Comparison of ENCODE assay signal across 13 cellular contexts in genomic region chr2:60868589-60869273, GRCh38. TPM values are rescaled to one million over a fixed set of nuclear protein-coding genes. Genes with fewer than 3 reads are reported as not detected.
DNase-seq lines count a peak whose midpoint lies in the region; ATAC-seq, FAIRE-seq and TF ChIP-seq lines count a peak whose summit lies in the region.
"Had no signal": no experiment of that assay in that cellular context is flagged by ENCODE, and none has a peak within 500 bp of the region (broad histone marks: within the 10 kb centered on the region; RNA-seq: fewer than 3 reads in every experiment).

No MANE protein-coding gene starts in this region.

- intact Hi-C loops in K562 (cut with micrococcal nuclease): no loop called here

- H3K9ac ChIP-seq in OCI-LY1 (ENCODE audit: low read length) (no peak overlapping the region), K562 (ENCODE audit: insufficient read depth in 1 of 2, low read depth in 2 of 2, low read length in 2 of 2) (no peak overlapping the region)
- H3K9ac ChIP-seq: KMS-11, neural progenitor cell had no signal

- H3F3A ChIP-seq in OCI-LY1 (ENCODE audit: insufficient read depth, low read length): no peaks in the 10 kb centered on the region

- H3K27me3 ChIP-seq in OCI-LY1 (ENCODE audit: insufficient read depth, low read length): no peaks in the 10 kb centered on the region
- no peaks in the 10 kb centered on the region for H3K27me3 ChIP-seq in K562 (ENCODE audit: control insufficient read depth in 2 of 2, insufficient read depth in 2 of 2, low read length in 2 of 2)
- no peaks in the 10 kb centered on the region for H3K27me3 ChIP-seq in hepatocyte
- H3K27me3 ChIP-seq: neural progenitor cell had no signal

- H3K4me3 ChIP-seq in OCI-LY1 (ENCODE audit: low read depth, low read length, poor library complexity, severe bottlenecking) (no peak overlapping the region), K562 (no peak overlapping the region), hepatocyte (no peak overlapping the region)
- H3K4me3 ChIP-seq: coronary artery, GM23338, neural progenitor cell had no signal

- peaks cover 5% of the 10 kb centered on the region; the same call in 1 of the 2 replicates for H3K36me3 ChIP-seq in OCI-LY1 (ENCODE audit: insufficient read depth, low read length)
- no peaks in the 10 kb centered on the region for H3K36me3 ChIP-seq in K562 (ENCODE audit: control insufficient read depth, insufficient read depth, low read length)
- no peaks in the 10 kb centered on the region for H3K36me3 ChIP-seq in hepatocyte (replicated peaks; ENCODE audit: insufficient read depth, low read depth)
- H3K36me3 ChIP-seq: neural progenitor cell had no signal

- no peak for TF ChIP-seq RAD21 in K562 (CRISPR knock-in tag; conservative IDR thresholded peaks at IDR 0.05 in 1 of 2, IDR thresholded peaks at IDR 0.05 in 1 of 2)

- 49% methylated on average over 6 of the region's 6 CpGs for WGBS in K562 (ENCODE audit: insufficient coverage, low coverage, missing lambda C conversion rate)
- WGBS in hepatocyte (ENCODE audit: low lambda C conversion rate, missing lambda C conversion rate): 90% methylated on average over 6 of the region's 6 CpGs

- FAIRE-seq in K562 (lab: Jason Lieb, UNC): no peak

- no TSS peak for BruUV-seq in K562 (replicated peaks; lab: Mats Ljungman, UMichigan)

- H3K79me2 ChIP-seq in OCI-LY1 (ENCODE audit: insufficient read depth, low read length) (no peaks in the 10 kb centered on the region), K562 (ENCODE audit: control insufficient read depth, insufficient read depth, low read length) (no peaks in the 10 kb centered on the region), hepatocyte (no peaks in the 10 kb centered on the region)

- H2AFZ ChIP-seq in OCI-LY1 (ENCODE audit: low read length): no peak overlapping the region
- peak overlapping the region; percentile 23; the same call in 1 of the 2 replicates for H2AFZ ChIP-seq in K562 (ENCODE audit: low read depth, low read length)
- H2AFZ ChIP-seq in hepatocyte: no peak overlapping the region
- H2AFZ ChIP-seq: GM23338, neural progenitor cell had no signal

- H4K20me1 ChIP-seq in OCI-LY1 (ENCODE audit: insufficient read depth, low read length) (no peaks in the 10 kb centered on the region), K562 (replicated peaks; ENCODE audit: control insufficient read depth, insufficient read depth, low read length) (no peaks in the 10 kb centered on the region), hepatocyte (ENCODE audit: insufficient read depth, poor library complexity, severe bottlenecking) (no peaks in the 10 kb centered on the region)

- ATAC-seq in K562: peak; percentile 35; the same call in 1 of the 3 replicates
- no peak for ATAC-seq in stimulated activated effector memory CD8-positive, alpha-beta T cell treated with anti-CD3 and anti-CD28 coated beads, Interleukin-12 subunit alpha, Interleukin-12 subunit beta, amount 100 ng/mL, for 72 hours
- no peak for ATAC-seq in GM21447 (IDR thresholded peaks at IDR 0.05; ENCODE audit: unreplicated experiment)
- ATAC-seq: GM23338 had no signal

- no peak for TF ChIP-seq EP300 in K562 (IDR thresholded peaks at IDR 0.05; ENCODE audit: low read length)

- H3K4me1 ChIP-seq in OCI-LY1 (ENCODE audit: insufficient read depth, low read length, severe bottlenecking): peaks cover 45% of the 10 kb centered on the region
- no peaks in the 10 kb centered on the region for H3K4me1 ChIP-seq in K562 (replicated peaks in 1 of 2; ENCODE audit: control insufficient read depth in 2 of 2, insufficient read depth in 2 of 2, low read length in 2 of 2)
- no peaks in the 10 kb centered on the region for H3K4me1 ChIP-seq in hepatocyte (ENCODE audit: insufficient read depth)
- H3K4me1 ChIP-seq: Caco-2, neural progenitor cell had no signal

- H3K9me1 ChIP-seq in K562 (ENCODE audit: control insufficient read depth, insufficient read depth, low read length): no peaks in the 10 kb centered on the region

- H3K9me3 ChIP-seq in OCI-LY1 (ENCODE audit: low read length): peaks cover 12% of the 10 kb centered on the region; the same call in 1 of the 2 replicates
- no peaks in the 10 kb centered on the region for H3K9me3 ChIP-seq in K562 (replicated peaks; ENCODE audit: control insufficient read depth, insufficient read depth, low read depth, low read length)
- H3K9me3 ChIP-seq in hepatocyte (ENCODE audit: low read depth): no peaks in the 10 kb centered on the region

- TF ChIP-seq CTCF in OCI-LY1 (IDR thresholded peaks at IDR 0.05; ENCODE audit: low read length) (no peak), K562 (IDR thresholded peaks at IDR 0.05 in 2 of 3, conservative IDR thresholded peaks at IDR 0.05 in 1 of 3; ENCODE audit: insufficient read depth in 2 of 3, low read depth in 1 of 3, low read length in 3 of 3) (no peak), hepatocyte (IDR thresholded peaks at IDR 0.05; ENCODE audit: poor library complexity) (no peak)

- H3K9me2 ChIP-seq in OCI-LY1 (ENCODE audit: low read depth, low read length): no peaks in the 10 kb centered on the region
- no peaks in the 10 kb centered on the region for H3K9me2 ChIP-seq in hepatocyte (replicated peaks; ENCODE audit: insufficient read depth)

- TF ChIP-seq POLR2A in K562 (conservative IDR thresholded peaks at IDR 0.05): no peak

- CTCF ChIA-PET in K562 (lab: Yijun Ruan, JAX; ENCODE audit: low intra/inter-chr PET ratio): no interaction called here

- H3K36me3 Mint-ChIP-seq in stimulated activated effector memory CD8-positive, alpha-beta T cell treated with anti-CD3 and anti-CD28 coated beads, Interleukin-12 subunit alpha, Interleukin-12 subunit beta, amount 100 ng/mL, for 72 hours: no peaks in the 10 kb centered on the region
- H3K36me3 Mint-ChIP-seq: neural progenitor cell had no signal

- in situ Hi-C loops in K562 (cut with MboI): no loop called here

- POLR2A ChIA-PET in K562 (lab: Yijun Ruan, JAX): interaction anchor here (1.7 kb wide), 1 partner anchor 13 kb away, joined by 10 read pairs; the partner anchor contains the start of gene REL

- peaks cover 32% of the 10 kb centered on the region for H3K4me1 Mint-ChIP-seq in stimulated activated effector memory CD8-positive, alpha-beta T cell treated with anti-CD3 and anti-CD28 coated beads, Interleukin-12 subunit alpha, Interleukin-12 subunit beta, amount 100 ng/mL, for 72 hours
- H3K4me1 Mint-ChIP-seq: GM23338, neural progenitor cell had no signal

- H3K4me2 ChIP-seq in OCI-LY1 (ENCODE audit: low read length): no peak overlapping the region
- no peak overlapping the region for H3K4me2 ChIP-seq in K562 (ENCODE audit: insufficient read depth, low read length)
- no peak overlapping the region for H3K4me2 ChIP-seq in hepatocyte
- H3K4me2 ChIP-seq: GM23338, KMS-11, neural progenitor cell had no signal

- peak overlapping the region; percentile 83 for H3K27ac ChIP-seq in OCI-LY1 (ENCODE audit: low read depth, low read length, poor library complexity, severe bottlenecking)
- no peak overlapping the region for H3K27ac ChIP-seq in K562 (ENCODE audit: extremely low read depth, low read depth, low read length)
- no peak overlapping the region for H3K27ac ChIP-seq in hepatocyte
- H3K27ac ChIP-seq: KMS-11, neural progenitor cell had no signal

- DNase-seq in activated CD8-positive, alpha-beta memory T cell treated with anti-CD3 and anti-CD28 coated beads for 24 hours: peak; percentile 43
- DNase-seq in activated CD8-positive, alpha-beta memory T cell treated with anti-CD3 and anti-CD28 coated beads, Interleukin-2, amount 50 U/mL, for 4 hours: no peak
- DNase-seq in K562 (ENCODE audit: extremely low read depth in 1 of 4, low spot score in 3 of 4) (no peak), hepatocyte (ENCODE audit: low spot score) (no peak), anterior cingulate cortex (lab: John Stamatoyannopoulos, UW) (no peak)
- DNase-seq in stimulated activated effector memory CD8-positive, alpha-beta T cell treated with anti-CD3 and anti-CD28 coated beads, Interleukin-12 subunit alpha, Interleukin-12 subunit beta, amount 100 ng/mL, for 72 hours (ENCODE audit: low spot score in 2 of 2): no peak
- DNase-seq: Caco-2 had no signal

- H3K27ac Mint-ChIP-seq in stimulated activated effector memory CD8-positive, alpha-beta T cell treated with anti-CD3 and anti-CD28 coated beads, Interleukin-12 subunit alpha, Interleukin-12 subunit beta, amount 100 ng/mL, for 72 hours: peak overlapping the region; percentile 85
- H3K27ac Mint-ChIP-seq: GM23338, neural progenitor cell had no signal

- peaks cover 9% of the 10 kb centered on the region for H3K9me3 Mint-ChIP-seq in stimulated activated effector memory CD8-positive, alpha-beta T cell treated with anti-CD3 and anti-CD28 coated beads, Interleukin-12 subunit alpha, Interleukin-12 subunit beta, amount 100 ng/mL, for 72 hours
- H3K9me3 Mint-ChIP-seq: GM23338, neural progenitor cell had no signal

- no peak overlapping the region for H3K4me3 Mint-ChIP-seq in stimulated activated effector memory CD8-positive, alpha-beta T cell treated with anti-CD3 and anti-CD28 coated beads, Interleukin-12 subunit alpha, Interleukin-12 subunit beta, amount 100 ng/mL, for 72 hours
- H3K4me3 Mint-ChIP-seq: GM23338, neural progenitor cell had no signal

TF ChIP-seq in K562, 482 proteins besides CTCF, POLR2A, EP300 and RAD21 (continues in another document):
- TF ChIP-seq KDM1A (IDR thresholded peaks at IDR 0.05): 0 out of 4 replicates have a peak, but pooled peaks of 1 of the 2 experiments have one; percentile 25
- TF ChIP-seq SMAD4 (CRISPR knock-in tag; conservative IDR thresholded peaks at IDR 0.05): peak; percentile 73
- TF ChIP-seq MEF2A (IDR thresholded peaks at IDR 0.05; ENCODE audit: control insufficient read depth, low read depth, low read length): peak; percentile 32; the same call in 1 of the 2 replicates

RNA-seq across cellular contexts. Expression of gene REL, which starts 12.6 kb away (rescaled TPM):
- total RNA-seq in K562 (2011; cell fraction: chromatin; rRNA removed; ENCODE audit: low replicate concordance): 15.4 and 39.4 TPM in 2 replicates
- 5.3 and 7.2 TPM in 2 replicates for total RNA-seq in K562 (2011; cell fraction: nucleolus; rRNA removed)
- 14.2 and 23.3 TPM in 2 replicates for total RNA-seq in K562 (2011; cell fraction: nucleoplasm; rRNA removed)
- total RNA-seq in K562 (2014; rRNA removed): 4.7 and 5.6 TPM in 2 replicates
- total RNA-seq in K562 (2014; rRNA removed; fragmentation: Illumina TruSeq; extraction: Trizol): 8.0 and 10.1 TPM in 2 replicates
- 7.5 and 8.6 TPM in 2 replicates for total RNA-seq in K562 (2015; rRNA removed; fragmentation: Illumina TruSeq; extraction: Trizol)
- 6.6 and 6.7 TPM in 2 replicates for total RNA-seq in K562 (2021)
- polyA plus RNA-seq in K562 (2011; rRNA removed): 5.9 and 6.5 TPM in 2 replicates
- 2.5 and 4.7 TPM in 2 replicates for polyA plus RNA-seq in K562 (2011; cell fraction: cytosol; rRNA removed)
- 5.7 and 6.3 TPM in 2 replicates for polyA plus RNA-seq in K562 (2011; cell fraction: nucleus; rRNA removed)
- polyA plus RNA-seq in K562 (2012): 3.2 and 3.4 TPM in 2 replicates
- 5.8 and 6.3 TPM in 2 replicates for polyA plus RNA-seq in K562 (2014; fragmentation: Illumina TruSeq; extraction: Trizol)
- 1 to 10 TPM in 1 of 2 experiments, under 1 TPM in 1; 0.63 to 2.4 TPM for polyA plus RNA-seq in K562 (2014; fragmentation: Nextera tagmentation; extraction: Ambion mirVana)
- 3.1 and 4.4 TPM in 2 replicates for polyA plus RNA-seq in K562 (2014; rRNA removed)
- polyA minus RNA-seq in K562 (2011; rRNA and poly(A)+ RNA removed): 21.5 and 25.4 TPM in 2 replicates
- polyA minus RNA-seq in K562 (2011; cell fraction: cytosol; rRNA and poly(A)+ RNA removed): 7.8 and 8.3 TPM in 2 replicates
- polyA minus RNA-seq in K562 (2011; cell fraction: nucleus; rRNA and poly(A)+ RNA removed): 5.3 and 13.2 TPM in 2 replicates
- 9.5 and 12.3 TPM in 2 replicates for total RNA-seq in hepatocyte
- polyA plus RNA-seq in hepatocyte: 2.8 and 4.2 TPM in 2 replicates
